19 cellular contexts compared by ENCODE assay signal in genomic region chr2:68779595-68779994, GRCh38. TPM values are rescaled to one million over a fixed set of nuclear protein-coding genes. Genes with fewer than 3 reads are reported as not detected.
DNase-seq lines count a peak whose midpoint lies in the region; ATAC-seq, FAIRE-seq and TF ChIP-seq lines count a peak whose summit lies in the region.
"Had no signal": no experiment of that assay in that cellular context is flagged by ENCODE, and none has a peak within 500 bp of the region (broad histone marks: within the 10 kb centered on the region; RNA-seq: fewer than 3 reads in every experiment).

No MANE protein-coding gene starts in this region.

- H3K9me3 ChIP-seq in neural progenitor cell (ENCODE audit: low read depth): no peaks in the 10 kb centered on the region
- H3K9me3 ChIP-seq: lower lobe of right lung had no signal

- peak; percentile 85 for FAIRE-seq in GM12892 (lab: Jason Lieb, UNC)

- DNase-seq in T-helper 2 cell treated with Interferon-gamma antibody and Interleukin-4, amounts not matched to agents 5 μg/mL and 100 μg/mL, for 36 hours (ENCODE audit: low spot score): no peak
- DNase-seq in T-helper 2 cell (no peak), GM12892 (ENCODE audit: insufficient read length) (no peak), natural killer cell (no peak), anterior cingulate cortex (lab: John Stamatoyannopoulos, UW) (no peak), neural progenitor cell (ENCODE audit: low spot score) (no peak), SHP77 treated with DMSO at 0.1 percent for 48 hours (lab: John Stamatoyannopoulos, UW) (no peak)
- DNase-seq: 8988T; lower lobe of right lung; NCI-H1048; NCI-H2081 treated with DMSO at 0.1 percent for 48 hours; NCI-H510A; stimulated activated CD4-positive, alpha-beta T cell treated with anti-CD3 and anti-CD28 coated beads, Interleukin-2, amount 100 ng/mL, for 24 hours had no signal

- H3K27me3 ChIP-seq in neural progenitor cell: no peaks in the 10 kb centered on the region

- H3K4me3 ChIP-seq in neural progenitor cell: no peak overlapping the region
- H3K4me3 ChIP-seq: lower lobe of right lung had no signal

- peaks cover 47% of the 10 kb centered on the region for H3K4me1 Mint-ChIP-seq in T-helper 2 cell treated with Interferon-gamma antibody and Interleukin-4, amounts not matched to agents 5 μg/mL and 100 μg/mL, for 36 hours (ENCODE audit: low read depth)
- H3K4me1 Mint-ChIP-seq in activated naive CD8-positive, alpha-beta T cell (ENCODE audit: low read depth): peaks cover 71% of the 10 kb centered on the region
- H3K4me1 Mint-ChIP-seq in natural killer cell (peaks cover 71 to 76% of the 10 kb centered on the region in 2 donors), neural progenitor cell (no peaks in the 10 kb centered on the region)
- H3K4me1 Mint-ChIP-seq: brain had no signal

- ATAC-seq in natural killer cell: peak in 2 of 3 donors; percentile 23 to 33
- ATAC-seq: lower lobe of right lung had no signal

- H3K4me1 ChIP-seq in neural progenitor cell: no peaks in the 10 kb centered on the region

- no peak for TF ChIP-seq POLR2A in GM12892 (IDR thresholded peaks at IDR 0.05; ENCODE audit: low read depth, low read length)

- no peak overlapping the region for H2AFZ ChIP-seq in neural progenitor cell (replicated peaks)

- no peak overlapping the region for H3K9ac ChIP-seq in neural progenitor cell

- no peaks in the 10 kb centered on the region for H3F3A ChIP-seq in neural progenitor cell (ENCODE audit: low read depth)

- no peaks in the 10 kb centered on the region for H3K79me2 ChIP-seq in neural progenitor cell (ENCODE audit: low read depth)

- peak overlapping the region; percentile 3 for H3K4me3 Mint-ChIP-seq in T-helper 2 cell treated with Interferon-gamma antibody and Interleukin-4, amounts not matched to agents 5 μg/mL and 100 μg/mL, for 36 hours
- peak overlapping the region; percentile 60 for H3K4me3 Mint-ChIP-seq in activated naive CD8-positive, alpha-beta T cell
- H3K4me3 Mint-ChIP-seq in natural killer cell (peak overlapping the region; percentile 90), neural progenitor cell (no peak overlapping the region)
- H3K4me3 Mint-ChIP-seq: brain had no signal

- intact Hi-C loops in natural killer cell (cut with micrococcal nuclease): loop anchor here (2.0 kb wide), 1 partner anchor 53 kb away; no protein-coding TSS in a partner anchor

- peaks cover 61% of the 10 kb centered on the region for H3K36me3 Mint-ChIP-seq in T-helper 2 cell treated with Interferon-gamma antibody and Interleukin-4, amounts not matched to agents 5 μg/mL and 100 μg/mL, for 36 hours (ENCODE audit: low read depth)
- peaks cover 31% of the 10 kb centered on the region for H3K36me3 Mint-ChIP-seq in activated naive CD8-positive, alpha-beta T cell
- H3K36me3 Mint-ChIP-seq in natural killer cell: peaks cover 6% of the 10 kb centered on the region
- H3K36me3 Mint-ChIP-seq in neural progenitor cell: no peaks in the 10 kb centered on the region
- H3K36me3 Mint-ChIP-seq: brain had no signal

- no peaks in the 10 kb centered on the region for H4K20me1 ChIP-seq in neural progenitor cell (ENCODE audit: low read depth)

- H3K27ac Mint-ChIP-seq in T-helper 2 cell treated with Interferon-gamma antibody and Interleukin-4, amounts not matched to agents 5 μg/mL and 100 μg/mL, for 36 hours: peak overlapping the region; percentile 60
- H3K27ac Mint-ChIP-seq in activated naive CD8-positive, alpha-beta T cell: peak overlapping the region; percentile 93
- H3K27ac Mint-ChIP-seq in natural killer cell (peak overlapping the region in 1 of 2 donors; percentile 91), neural progenitor cell (no peak overlapping the region)

- no peak for TF ChIP-seq CTCF in natural killer cell (IDR thresholded peaks at IDR 0.05)
- TF ChIP-seq CTCF in neural progenitor cell (IDR thresholded peaks at IDR 0.05): no peak

- no peaks in the 10 kb centered on the region for H3K27me3 Mint-ChIP-seq in T-helper 2 cell treated with Interferon-gamma antibody and Interleukin-4, amounts not matched to agents 5 μg/mL and 100 μg/mL, for 36 hours (ENCODE audit: low read depth)
- no peaks in the 10 kb centered on the region for H3K27me3 Mint-ChIP-seq in activated naive CD8-positive, alpha-beta T cell
- H3K27me3 Mint-ChIP-seq in natural killer cell (ENCODE audit: low read depth in 2 of 2): no peaks in the 10 kb centered on the region
- no peaks in the 10 kb centered on the region for H3K27me3 Mint-ChIP-seq in neural progenitor cell (ENCODE audit: insufficient read depth, low read depth)
- H3K27me3 Mint-ChIP-seq: brain had no signal

- H3K4me2 ChIP-seq in neural progenitor cell: no peak overlapping the region

- H3K9me3 Mint-ChIP-seq in T-helper 2 cell treated with Interferon-gamma antibody and Interleukin-4, amounts not matched to agents 5 μg/mL and 100 μg/mL, for 36 hours: no peaks in the 10 kb centered on the region
- H3K9me3 Mint-ChIP-seq in activated naive CD8-positive, alpha-beta T cell (ENCODE audit: low read depth): no peaks in the 10 kb centered on the region
- H3K9me3 Mint-ChIP-seq in natural killer cell (no peaks in the 10 kb centered on the region), neural progenitor cell (no peaks in the 10 kb centered on the region)
- H3K9me3 Mint-ChIP-seq: brain had no signal

- H3K36me3 ChIP-seq in neural progenitor cell: no peaks in the 10 kb centered on the region

- no peak overlapping the region for H3K27ac ChIP-seq in neural progenitor cell
- H3K27ac ChIP-seq: lower lobe of right lung, RWPE1 had no signal

RNA-seq across cellular contexts. Expression of gene ARHGAP25, which starts 45.0 kb away (rescaled TPM):
- 11.1 TPM for polyA plus RNA-seq in GM12892 (2012; ENCODE audit: missing spikeins)
- 100 to 1,000 TPM; 122 to 180 (median 155) TPM for total RNA-seq in natural killer cell
- total RNA-seq in neural progenitor cell (ENCODE audit: low replicate concordance): 3.0 and 5.8 TPM in 2 replicates
- total RNA-seq: G401, HT1080, myocyte had no signal

Comparison
In these comparisons a context has a peak if more than half of its experiments do, and no peak if none do; other contexts are left out.
1. RNA of gene ARHGAP25, which starts 45.0 kb away (total RNA-seq): 122 to 180 TPM in natural killer cell; 3.0 to 5.8 TPM in neural progenitor cell; every median in the first group is over 10 times any median in the second.